ENCODE assay signal across 1 cellular context in the genomic region with DNA sequence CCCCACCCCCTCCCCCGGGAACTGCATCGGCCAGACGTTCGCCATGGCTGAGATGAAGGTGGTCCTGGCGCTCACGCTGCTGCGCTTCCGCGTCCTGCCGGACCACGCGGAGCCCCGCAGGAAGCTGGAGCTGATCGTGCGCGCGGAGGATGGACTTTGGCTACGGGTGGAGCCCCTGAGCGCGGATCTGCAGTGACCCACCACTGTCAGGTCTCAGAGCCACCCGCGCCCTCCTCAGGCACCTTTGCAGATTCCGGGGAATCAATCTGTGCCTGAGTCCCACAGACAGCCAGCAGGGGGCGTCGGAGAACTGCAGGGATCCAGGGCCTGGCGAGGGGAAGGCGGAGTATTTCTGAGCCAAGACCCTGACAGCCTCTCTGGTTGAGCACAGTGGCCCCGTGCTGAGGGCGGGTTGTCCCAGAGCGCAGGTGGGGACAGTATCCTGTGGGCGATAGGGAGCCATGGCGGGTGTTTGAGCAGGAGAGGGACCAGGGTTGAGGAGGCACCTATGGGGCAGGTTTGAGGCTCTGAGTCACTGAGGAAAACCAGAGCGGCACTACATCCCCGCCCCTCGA.
A peak's percentile ranks its signal among the peaks of the same experiment; 100 is the strongest.
TF ChIP-seq lines count a peak whose summit lies in the region.

No MANE protein-coding gene starts in this region.

TF ChIP-seq in GM12878, 131 proteins besides CTCF, POLR2A, EP300 and RAD21 (continued from another document):
- TF ChIP-seq EZH2 (IDR thresholded peaks at IDR 0.05; ENCODE audit: borderline replicate concordance, control insufficient read depth, low read depth, low read length) (no peak), ZNF207 (IDR thresholded peaks at IDR 0.05; ENCODE audit: borderline replicate concordance) (no peak), SMARCA5 (IDR thresholded peaks at IDR 0.05) (peak; percentile 70; the same call in 1 of the 2 replicates), WRNIP1 (IDR thresholded peaks at IDR 0.05; ENCODE audit: borderline replicate concordance, low read depth, low read length) (no peak), RCOR1 (conservative IDR thresholded peaks at IDR 0.05; ENCODE audit: low read depth, low read length) (no peak), RAD51 (IDR thresholded peaks at IDR 0.05) (no peak), GABPA (IDR thresholded peaks at IDR 0.05; ENCODE audit: low read depth) (no peak), STAT1 (conservative IDR thresholded peaks at IDR 0.05) (no peak), NRF1 (conservative IDR thresholded peaks at IDR 0.05; ENCODE audit: low read depth, low read length) (no peak), MTA3 (IDR thresholded peaks at IDR 0.05; ENCODE audit: borderline replicate concordance, low read length) (no peak), RB1 (IDR thresholded peaks at IDR 0.05; ENCODE audit: borderline replicate concordance) (no peak), YY1 (IDR thresholded peaks at IDR 0.05; ENCODE audit: low read depth, low read length) (0 out of 2 replicates have a peak, but pooled peaks have one; percentile 21), SMC3 (IDR thresholded peaks at IDR 0.05; ENCODE audit: borderline replicate concordance, low read length) (peak; percentile 54; the same call in 1 of the 2 replicates), BRCA1 (IDR thresholded peaks at IDR 0.05; ENCODE audit: low read depth, low read length) (no peak), RBBP5 (conservative IDR thresholded peaks at IDR 0.05) (no peak), EGR1 (IDR thresholded peaks at IDR 0.05; ENCODE audit: borderline replicate concordance in 1 of 2, low read depth in 2 of 2, low read length in 2 of 2) (0 out of 3 replicates have a peak, but pooled peaks of 1 of the 2 experiments have one; percentile 6)
- TF ChIP-seq, protein P1, sequence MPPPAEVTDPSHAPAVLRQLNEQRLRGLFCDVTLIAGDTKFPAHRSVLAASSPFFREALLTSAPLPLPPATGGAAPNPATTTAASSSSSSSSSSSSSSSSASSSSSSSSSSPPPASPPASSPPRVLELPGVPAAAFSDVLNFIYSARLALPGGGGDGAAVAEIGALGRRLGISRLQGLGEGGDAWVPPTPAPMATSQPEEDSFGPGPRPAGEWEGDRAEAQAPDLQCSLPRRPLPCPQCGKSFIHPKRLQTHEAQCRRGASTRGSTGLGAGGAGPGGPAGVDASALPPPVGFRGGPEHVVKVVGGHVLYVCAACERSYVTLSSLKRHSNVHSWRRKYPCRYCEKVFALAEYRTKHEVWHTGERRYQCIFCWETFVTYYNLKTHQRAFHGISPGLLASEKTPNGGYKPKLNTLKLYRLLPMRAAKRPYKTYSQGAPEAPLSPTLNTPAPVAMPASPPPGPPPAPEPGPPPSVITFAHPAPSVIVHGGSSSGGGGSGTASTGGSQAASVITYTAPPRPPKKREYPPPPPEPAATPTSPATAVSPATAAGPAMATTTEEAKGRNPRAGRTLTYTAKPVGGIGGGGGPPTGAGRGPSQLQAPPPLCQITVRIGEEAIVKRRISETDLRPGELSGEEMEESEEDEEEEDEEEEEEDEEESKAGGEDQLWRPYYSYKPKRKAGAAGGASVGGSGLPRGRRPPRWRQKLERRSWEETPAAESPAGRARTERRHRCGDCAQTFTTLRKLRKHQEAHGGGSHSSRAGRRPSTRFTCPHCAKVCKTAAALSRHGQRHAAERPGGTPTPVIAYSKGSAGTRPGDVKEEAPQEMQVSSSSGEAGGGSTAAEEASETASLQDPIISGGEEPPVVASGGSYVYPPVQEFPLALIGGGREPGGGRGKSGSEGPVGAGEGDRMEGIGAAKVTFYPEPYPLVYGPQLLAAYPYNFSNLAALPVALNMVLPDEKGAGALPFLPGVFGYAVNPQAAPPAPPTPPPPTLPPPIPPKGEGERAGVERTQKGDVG (CRISPR knock-in tag; IDR thresholded peaks at IDR 0.05), result no peak
- TF ChIP-seq, protein P2, sequence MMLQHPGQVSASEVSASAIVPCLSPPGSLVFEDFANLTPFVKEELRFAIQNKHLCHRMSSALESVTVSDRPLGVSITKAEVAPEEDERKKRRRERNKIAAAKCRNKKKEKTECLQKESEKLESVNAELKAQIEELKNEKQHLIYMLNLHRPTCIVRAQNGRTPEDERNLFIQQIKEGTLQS (IDR thresholded peaks at IDR 0.05; ENCODE audit: borderline replicate concordance, extremely low read depth, low read depth, low read length), result no peak
- TF ChIP-seq, protein P3, sequence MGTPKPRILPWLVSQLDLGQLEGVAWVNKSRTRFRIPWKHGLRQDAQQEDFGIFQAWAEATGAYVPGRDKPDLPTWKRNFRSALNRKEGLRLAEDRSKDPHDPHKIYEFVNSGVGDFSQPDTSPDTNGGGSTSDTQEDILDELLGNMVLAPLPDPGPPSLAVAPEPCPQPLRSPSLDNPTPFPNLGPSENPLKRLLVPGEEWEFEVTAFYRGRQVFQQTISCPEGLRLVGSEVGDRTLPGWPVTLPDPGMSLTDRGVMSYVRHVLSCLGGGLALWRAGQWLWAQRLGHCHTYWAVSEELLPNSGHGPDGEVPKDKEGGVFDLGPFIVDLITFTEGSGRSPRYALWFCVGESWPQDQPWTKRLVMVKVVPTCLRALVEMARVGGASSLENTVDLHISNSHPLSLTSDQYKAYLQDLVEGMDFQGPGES (IDR thresholded peaks at IDR 0.05), result no peak
- TF ChIP-seq, protein P4, sequence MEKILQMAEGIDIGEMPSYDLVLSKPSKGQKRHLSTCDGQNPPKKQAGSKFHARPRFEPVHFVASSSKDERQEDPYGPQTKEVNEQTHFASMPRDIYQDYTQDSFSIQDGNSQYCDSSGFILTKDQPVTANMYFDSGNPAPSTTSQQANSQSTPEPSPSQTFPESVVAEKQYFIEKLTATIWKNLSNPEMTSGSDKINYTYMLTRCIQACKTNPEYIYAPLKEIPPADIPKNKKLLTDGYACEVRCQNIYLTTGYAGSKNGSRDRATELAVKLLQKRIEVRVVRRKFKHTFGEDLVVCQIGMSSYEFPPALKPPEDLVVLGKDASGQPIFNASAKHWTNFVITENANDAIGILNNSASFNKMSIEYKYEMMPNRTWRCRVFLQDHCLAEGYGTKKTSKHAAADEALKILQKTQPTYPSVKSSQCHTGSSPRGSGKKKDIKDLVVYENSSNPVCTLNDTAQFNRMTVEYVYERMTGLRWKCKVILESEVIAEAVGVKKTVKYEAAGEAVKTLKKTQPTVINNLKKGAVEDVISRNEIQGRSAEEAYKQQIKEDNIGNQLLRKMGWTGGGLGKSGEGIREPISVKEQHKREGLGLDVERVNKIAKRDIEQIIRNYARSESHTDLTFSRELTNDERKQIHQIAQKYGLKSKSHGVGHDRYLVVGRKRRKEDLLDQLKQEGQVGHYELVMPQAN (conservative IDR thresholded peaks at IDR 0.05), result no peak
- TF ChIP-seq, protein P5, sequence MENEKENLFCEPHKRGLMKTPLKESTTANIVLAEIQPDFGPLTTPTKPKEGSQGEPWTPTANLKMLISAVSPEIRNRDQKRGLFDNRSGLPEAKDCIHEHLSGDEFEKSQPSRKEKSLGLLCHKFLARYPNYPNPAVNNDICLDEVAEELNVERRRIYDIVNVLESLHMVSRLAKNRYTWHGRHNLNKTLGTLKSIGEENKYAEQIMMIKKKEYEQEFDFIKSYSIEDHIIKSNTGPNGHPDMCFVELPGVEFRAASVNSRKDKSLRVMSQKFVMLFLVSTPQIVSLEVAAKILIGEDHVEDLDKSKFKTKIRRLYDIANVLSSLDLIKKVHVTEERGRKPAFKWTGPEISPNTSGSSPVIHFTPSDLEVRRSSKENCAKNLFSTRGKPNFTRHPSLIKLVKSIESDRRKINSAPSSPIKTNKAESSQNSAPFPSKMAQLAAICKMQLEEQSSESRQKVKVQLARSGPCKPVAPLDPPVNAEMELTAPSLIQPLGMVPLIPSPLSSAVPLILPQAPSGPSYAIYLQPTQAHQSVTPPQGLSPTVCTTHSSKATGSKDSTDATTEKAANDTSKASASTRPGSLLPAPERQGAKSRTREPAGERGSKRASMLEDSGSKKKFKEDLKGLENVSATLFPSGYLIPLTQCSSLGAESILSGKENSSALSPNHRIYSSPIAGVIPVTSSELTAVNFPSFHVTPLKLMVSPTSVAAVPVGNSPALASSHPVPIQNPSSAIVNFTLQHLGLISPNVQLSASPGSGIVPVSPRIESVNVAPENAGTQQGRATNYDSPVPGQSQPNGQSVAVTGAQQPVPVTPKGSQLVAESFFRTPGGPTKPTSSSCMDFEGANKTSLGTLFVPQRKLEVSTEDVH (IDR thresholded peaks at IDR 0.05; ENCODE audit: low read depth, partially characterized antibody), result no peak
